In the genomic region with DNA sequence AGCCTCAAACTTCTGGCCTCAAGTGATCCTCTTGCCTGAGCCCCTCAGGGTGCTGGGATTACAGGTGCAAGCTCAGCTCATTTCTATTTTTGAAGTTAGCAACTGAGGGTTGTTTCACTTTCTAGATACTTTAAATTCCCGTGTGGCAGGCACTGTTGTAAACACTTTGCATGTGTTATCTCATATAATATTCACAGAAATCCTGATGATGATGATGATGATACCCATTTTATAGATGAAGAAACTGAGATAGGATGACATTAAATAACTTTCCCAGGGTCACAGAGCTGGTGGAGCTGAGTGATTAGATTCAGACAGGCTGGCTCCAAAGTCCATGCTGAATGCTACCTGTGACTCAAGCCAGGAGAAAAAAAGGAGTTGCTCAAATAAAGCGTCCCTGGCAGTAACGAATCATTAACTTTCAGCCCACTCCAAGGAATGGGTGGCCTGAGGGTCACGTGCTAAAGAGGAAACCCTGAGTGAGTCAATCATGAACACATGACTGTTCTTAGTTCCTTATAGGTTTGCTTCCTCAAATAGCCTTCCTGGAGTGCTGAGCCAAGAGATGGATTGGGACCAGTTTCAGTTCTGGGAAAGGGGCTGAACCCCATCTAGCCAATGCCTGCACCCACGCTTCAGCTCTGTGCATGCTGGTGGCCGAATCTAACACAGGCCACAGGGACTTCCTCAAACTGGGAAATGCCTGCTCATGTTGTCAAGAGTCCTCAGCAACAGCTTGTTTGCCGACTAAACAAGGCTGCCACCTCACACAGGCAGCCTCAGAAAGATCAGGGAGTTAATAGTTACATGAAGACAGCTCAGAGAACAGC, we compare ENCODE assay signal across 1 cellular context.
TF ChIP-seq lines count a peak whose summit lies in the region.

No MANE protein-coding gene starts in this region.

TF ChIP-seq in HepG2, 621 proteins besides CTCF, POLR2A, EP300 and RAD21 (continued from another document and continues in another):
- peak; percentile 70 for TF ChIP-seq ZNF501 (CRISPR knock-in tag; IDR thresholded peaks at IDR 0.05)
- TF ChIP-seq, protein P1, sequence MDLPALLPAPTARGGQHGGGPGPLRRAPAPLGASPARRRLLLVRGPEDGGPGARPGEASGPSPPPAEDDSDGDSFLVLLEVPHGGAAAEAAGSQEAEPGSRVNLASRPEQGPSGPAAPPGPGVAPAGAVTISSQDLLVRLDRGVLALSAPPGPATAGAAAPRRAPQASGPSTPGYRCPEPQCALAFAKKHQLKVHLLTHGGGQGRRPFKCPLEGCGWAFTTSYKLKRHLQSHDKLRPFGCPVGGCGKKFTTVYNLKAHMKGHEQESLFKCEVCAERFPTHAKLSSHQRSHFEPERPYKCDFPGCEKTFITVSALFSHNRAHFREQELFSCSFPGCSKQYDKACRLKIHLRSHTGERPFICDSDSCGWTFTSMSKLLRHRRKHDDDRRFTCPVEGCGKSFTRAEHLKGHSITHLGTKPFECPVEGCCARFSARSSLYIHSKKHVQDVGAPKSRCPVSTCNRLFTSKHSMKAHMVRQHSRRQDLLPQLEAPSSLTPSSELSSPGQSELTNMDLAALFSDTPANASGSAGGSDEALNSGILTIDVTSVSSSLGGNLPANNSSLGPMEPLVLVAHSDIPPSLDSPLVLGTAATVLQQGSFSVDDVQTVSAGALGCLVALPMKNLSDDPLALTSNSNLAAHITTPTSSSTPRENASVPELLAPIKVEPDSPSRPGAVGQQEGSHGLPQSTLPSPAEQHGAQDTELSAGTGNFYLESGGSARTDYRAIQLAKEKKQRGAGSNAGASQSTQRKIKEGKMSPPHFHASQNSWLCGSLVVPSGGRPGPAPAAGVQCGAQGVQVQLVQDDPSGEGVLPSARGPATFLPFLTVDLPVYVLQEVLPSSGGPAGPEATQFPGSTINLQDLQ (CRISPR knock-in tag; IDR thresholded peaks at IDR 0.05), result peak; percentile 64; the same call in 1 of the 2 replicates
- TF ChIP-seq, protein P2, sequence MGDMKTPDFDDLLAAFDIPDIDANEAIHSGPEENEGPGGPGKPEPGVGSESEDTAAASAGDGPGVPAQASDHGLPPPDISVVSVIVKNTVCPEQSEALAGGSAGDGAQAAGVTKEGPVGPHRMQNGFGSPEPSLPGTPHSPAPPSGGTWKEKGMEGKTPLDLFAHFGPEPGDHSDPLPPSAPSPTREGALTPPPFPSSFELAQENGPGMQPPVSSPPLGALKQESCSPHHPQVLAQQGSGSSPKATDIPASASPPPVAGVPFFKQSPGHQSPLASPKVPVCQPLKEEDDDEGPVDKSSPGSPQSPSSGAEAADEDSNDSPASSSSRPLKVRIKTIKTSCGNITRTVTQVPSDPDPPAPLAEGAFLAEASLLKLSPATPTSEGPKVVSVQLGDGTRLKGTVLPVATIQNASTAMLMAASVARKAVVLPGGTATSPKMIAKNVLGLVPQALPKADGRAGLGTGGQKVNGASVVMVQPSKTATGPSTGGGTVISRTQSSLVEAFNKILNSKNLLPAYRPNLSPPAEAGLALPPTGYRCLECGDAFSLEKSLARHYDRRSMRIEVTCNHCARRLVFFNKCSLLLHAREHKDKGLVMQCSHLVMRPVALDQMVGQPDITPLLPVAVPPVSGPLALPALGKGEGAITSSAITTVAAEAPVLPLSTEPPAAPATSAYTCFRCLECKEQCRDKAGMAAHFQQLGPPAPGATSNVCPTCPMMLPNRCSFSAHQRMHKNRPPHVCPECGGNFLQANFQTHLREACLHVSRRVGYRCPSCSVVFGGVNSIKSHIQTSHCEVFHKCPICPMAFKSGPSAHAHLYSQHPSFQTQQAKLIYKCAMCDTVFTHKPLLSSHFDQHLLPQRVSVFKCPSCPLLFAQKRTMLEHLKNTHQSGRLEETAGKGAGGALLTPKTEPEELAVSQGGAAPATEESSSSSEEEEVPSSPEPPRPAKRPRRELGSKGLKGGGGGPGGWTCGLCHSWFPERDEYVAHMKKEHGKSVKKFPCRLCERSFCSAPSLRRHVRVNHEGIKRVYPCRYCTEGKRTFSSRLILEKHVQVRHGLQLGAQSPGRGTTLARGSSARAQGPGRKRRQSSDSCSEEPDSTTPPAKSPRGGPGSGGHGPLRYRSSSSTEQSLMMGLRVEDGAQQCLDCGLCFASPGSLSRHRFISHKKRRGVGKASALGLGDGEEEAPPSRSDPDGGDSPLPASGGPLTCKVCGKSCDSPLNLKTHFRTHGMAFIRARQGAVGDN (CRISPR knock-in tag; IDR thresholded peaks at IDR 0.05), result peak; percentile 56
- TF ChIP-seq, protein P3, sequence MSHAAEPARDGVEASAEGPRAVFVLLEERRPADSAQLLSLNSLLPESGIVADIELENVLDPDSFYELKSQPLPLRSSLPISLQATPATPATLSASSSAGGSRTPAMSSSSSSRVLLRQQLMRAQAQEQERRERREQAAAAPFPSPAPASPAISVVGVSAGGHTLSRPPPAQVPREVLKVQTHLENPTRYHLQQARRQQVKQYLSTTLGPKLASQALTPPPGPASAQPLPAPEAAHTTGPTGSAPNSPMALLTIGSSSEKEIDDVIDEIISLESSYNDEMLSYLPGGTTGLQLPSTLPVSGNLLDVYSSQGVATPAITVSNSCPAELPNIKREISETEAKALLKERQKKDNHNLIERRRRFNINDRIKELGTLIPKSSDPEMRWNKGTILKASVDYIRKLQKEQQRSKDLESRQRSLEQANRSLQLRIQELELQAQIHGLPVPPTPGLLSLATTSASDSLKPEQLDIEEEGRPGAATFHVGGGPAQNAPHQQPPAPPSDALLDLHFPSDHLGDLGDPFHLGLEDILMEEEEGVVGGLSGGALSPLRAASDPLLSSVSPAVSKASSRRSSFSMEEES (CRISPR knock-in tag; IDR thresholded peaks at IDR 0.05), result peak; percentile 96
- TF ChIP-seq KDM2A (CRISPR knock-in tag; IDR thresholded peaks at IDR 0.05; ENCODE audit: borderline replicate concordance, low read depth), result peak; percentile 52; the same call in 1 of the 2 replicates
- TF ChIP-seq, protein P4, sequence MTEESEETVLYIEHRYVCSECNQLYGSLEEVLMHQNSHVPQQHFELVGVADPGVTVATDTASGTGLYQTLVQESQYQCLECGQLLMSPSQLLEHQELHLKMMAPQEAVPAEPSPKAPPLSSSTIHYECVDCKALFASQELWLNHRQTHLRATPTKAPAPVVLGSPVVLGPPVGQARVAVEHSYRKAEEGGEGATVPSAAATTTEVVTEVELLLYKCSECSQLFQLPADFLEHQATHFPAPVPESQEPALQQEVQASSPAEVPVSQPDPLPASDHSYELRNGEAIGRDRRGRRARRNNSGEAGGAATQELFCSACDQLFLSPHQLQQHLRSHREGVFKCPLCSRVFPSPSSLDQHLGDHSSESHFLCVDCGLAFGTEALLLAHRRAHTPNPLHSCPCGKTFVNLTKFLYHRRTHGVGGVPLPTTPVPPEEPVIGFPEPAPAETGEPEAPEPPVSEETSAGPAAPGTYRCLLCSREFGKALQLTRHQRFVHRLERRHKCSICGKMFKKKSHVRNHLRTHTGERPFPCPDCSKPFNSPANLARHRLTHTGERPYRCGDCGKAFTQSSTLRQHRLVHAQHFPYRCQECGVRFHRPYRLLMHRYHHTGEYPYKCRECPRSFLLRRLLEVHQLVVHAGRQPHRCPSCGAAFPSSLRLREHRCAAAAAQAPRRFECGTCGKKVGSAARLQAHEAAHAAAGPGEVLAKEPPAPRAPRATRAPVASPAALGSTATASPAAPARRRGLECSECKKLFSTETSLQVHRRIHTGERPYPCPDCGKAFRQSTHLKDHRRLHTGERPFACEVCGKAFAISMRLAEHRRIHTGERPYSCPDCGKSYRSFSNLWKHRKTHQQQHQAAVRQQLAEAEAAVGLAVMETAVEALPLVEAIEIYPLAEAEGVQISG (CRISPR knock-in tag; IDR thresholded peaks at IDR 0.05), result peak; percentile 37; the same call in 1 of the 2 replicates
- peak; percentile 59 for TF ChIP-seq SOX13 (IDR thresholded peaks at IDR 0.05)
- TF ChIP-seq SOX13 (CRISPR knock-in tag; conservative IDR thresholded peaks at IDR 0.05 in 1 of 2, IDR thresholded peaks at IDR 0.05 in 1 of 2), result peak in 1 of 2 experiments; percentile 51; a peak in 1 of 4 replicates
- no peak for TF ChIP-seq SATB2 (CRISPR knock-in tag; IDR thresholded peaks at IDR 0.05)
- TF ChIP-seq ZNF34 (CRISPR knock-in tag; IDR thresholded peaks at IDR 0.05; ENCODE audit: borderline replicate concordance), result peak; percentile 32; the same call in 1 of the 2 replicates
- TF ChIP-seq, protein P5, sequence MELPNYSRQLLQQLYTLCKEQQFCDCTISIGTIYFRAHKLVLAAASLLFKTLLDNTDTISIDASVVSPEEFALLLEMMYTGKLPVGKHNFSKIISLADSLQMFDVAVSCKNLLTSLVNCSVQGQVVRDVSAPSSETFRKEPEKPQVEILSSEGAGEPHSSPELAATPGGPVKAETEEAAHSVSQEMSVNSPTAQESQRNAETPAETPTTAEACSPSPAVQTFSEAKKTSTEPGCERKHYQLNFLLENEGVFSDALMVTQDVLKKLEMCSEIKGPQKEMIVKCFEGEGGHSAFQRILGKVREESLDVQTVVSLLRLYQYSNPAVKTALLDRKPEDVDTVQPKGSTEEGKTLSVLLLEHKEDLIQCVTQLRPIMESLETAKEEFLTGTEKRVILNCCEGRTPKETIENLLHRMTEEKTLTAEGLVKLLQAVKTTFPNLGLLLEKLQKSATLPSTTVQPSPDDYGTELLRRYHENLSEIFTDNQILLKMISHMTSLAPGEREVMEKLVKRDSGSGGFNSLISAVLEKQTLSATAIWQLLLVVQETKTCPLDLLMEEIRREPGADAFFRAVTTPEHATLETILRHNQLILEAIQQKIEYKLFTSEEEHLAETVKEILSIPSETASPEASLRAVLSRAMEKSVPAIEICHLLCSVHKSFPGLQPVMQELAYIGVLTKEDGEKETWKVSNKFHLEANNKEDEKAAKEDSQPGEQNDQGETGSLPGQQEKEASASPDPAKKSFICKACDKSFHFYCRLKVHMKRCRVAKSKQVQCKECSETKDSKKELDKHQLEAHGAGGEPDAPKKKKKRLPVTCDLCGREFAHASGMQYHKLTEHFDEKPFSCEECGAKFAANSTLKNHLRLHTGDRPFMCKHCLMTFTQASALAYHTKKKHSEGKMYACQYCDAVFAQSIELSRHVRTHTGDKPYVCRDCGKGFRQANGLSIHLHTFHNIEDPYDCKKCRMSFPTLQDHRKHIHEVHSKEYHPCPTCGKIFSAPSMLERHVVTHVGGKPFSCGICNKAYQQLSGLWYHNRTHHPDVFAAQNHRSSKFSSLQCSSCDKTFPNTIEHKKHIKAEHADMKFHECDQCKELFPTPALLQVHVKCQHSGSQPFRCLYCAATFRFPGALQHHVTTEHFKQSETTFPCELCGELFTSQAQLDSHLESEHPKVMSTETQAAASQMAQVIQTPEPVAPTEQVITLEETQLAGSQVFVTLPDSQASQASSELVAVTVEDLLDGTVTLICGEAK (IDR thresholded peaks at IDR 0.05), result no peak
- TF ChIP-seq, protein P5 (CRISPR knock-in tag; IDR thresholded peaks at IDR 0.05), result peak; percentile 16; the same call in 1 of the 2 replicates
- TF ChIP-seq, protein P6, sequence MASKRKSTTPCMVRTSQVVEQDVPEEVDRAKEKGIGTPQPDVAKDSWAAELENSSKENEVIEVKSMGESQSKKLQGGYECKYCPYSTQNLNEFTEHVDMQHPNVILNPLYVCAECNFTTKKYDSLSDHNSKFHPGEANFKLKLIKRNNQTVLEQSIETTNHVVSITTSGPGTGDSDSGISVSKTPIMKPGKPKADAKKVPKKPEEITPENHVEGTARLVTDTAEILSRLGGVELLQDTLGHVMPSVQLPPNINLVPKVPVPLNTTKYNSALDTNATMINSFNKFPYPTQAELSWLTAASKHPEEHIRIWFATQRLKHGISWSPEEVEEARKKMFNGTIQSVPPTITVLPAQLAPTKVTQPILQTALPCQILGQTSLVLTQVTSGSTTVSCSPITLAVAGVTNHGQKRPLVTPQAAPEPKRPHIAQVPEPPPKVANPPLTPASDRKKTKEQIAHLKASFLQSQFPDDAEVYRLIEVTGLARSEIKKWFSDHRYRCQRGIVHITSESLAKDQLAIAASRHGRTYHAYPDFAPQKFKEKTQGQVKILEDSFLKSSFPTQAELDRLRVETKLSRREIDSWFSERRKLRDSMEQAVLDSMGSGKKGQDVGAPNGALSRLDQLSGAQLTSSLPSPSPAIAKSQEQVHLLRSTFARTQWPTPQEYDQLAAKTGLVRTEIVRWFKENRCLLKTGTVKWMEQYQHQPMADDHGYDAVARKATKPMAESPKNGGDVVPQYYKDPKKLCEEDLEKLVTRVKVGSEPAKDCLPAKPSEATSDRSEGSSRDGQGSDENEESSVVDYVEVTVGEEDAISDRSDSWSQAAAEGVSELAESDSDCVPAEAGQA (IDR thresholded peaks at IDR 0.05; ENCODE audit: low read depth), result 0 out of 2 replicates have a peak, but pooled peaks have one; percentile 46
- TF ChIP-seq, protein P6 (CRISPR knock-in tag; IDR thresholded peaks at IDR 0.05; ENCODE audit: borderline replicate concordance), result no peak
